Comparison of ENCODE assay signal across 1 cellular context in the genomic region with DNA sequence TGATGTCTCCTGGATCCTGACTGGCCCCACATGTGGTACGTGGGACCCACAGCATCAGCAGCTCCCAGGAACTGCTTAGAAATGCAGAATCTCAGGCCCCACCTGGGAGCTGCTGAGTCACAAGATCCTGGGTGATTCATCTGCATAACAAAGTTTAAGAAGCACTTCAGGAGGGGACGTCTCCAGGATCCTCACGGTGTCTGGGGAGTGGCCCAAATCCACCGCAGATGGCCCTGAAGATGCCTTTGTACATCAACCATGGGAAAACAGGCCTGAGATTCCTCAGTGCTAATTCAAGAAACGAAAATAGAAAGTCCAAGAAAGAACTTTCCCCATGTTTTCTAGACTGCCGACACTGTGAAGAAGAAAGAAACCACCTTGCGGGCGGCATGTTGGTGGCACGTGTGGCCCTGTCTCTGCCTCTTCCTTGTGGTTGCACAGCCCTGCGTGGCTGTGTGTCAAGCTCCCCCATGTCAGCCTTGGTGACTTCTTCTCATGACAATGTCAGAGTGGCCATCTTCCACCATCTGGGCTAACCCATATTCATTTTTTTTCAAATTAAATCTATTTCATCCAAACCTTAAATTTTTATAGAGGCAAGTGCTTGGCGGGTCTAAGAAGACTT.
TF ChIP-seq lines count a peak whose summit lies in the region.

No MANE protein-coding gene starts in this region.

TF ChIP-seq in GM12878, 131 proteins besides CTCF, POLR2A, EP300 and RAD21:
- TF ChIP-seq, protein P1, sequence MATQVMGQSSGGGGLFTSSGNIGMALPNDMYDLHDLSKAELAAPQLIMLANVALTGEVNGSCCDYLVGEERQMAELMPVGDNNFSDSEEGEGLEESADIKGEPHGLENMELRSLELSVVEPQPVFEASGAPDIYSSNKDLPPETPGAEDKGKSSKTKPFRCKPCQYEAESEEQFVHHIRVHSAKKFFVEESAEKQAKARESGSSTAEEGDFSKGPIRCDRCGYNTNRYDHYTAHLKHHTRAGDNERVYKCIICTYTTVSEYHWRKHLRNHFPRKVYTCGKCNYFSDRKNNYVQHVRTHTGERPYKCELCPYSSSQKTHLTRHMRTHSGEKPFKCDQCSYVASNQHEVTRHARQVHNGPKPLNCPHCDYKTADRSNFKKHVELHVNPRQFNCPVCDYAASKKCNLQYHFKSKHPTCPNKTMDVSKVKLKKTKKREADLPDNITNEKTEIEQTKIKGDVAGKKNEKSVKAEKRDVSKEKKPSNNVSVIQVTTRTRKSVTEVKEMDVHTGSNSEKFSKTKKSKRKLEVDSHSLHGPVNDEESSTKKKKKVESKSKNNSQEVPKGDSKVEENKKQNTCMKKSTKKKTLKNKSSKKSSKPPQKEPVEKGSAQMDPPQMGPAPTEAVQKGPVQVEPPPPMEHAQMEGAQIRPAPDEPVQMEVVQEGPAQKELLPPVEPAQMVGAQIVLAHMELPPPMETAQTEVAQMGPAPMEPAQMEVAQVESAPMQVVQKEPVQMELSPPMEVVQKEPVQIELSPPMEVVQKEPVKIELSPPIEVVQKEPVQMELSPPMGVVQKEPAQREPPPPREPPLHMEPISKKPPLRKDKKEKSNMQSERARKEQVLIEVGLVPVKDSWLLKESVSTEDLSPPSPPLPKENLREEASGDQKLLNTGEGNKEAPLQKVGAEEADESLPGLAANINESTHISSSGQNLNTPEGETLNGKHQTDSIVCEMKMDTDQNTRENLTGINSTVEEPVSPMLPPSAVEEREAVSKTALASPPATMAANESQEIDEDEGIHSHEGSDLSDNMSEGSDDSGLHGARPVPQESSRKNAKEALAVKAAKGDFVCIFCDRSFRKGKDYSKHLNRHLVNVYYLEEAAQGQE (IDR thresholded peaks at IDR 0.05; ENCODE audit: low read depth, low read length): no peak
- no peak for TF ChIP-seq BACH1 (IDR thresholded peaks at IDR 0.05; ENCODE audit: borderline replicate concordance)
